Comparison of ENCODE assay signal across 1 cellular context in the genomic region with DNA sequence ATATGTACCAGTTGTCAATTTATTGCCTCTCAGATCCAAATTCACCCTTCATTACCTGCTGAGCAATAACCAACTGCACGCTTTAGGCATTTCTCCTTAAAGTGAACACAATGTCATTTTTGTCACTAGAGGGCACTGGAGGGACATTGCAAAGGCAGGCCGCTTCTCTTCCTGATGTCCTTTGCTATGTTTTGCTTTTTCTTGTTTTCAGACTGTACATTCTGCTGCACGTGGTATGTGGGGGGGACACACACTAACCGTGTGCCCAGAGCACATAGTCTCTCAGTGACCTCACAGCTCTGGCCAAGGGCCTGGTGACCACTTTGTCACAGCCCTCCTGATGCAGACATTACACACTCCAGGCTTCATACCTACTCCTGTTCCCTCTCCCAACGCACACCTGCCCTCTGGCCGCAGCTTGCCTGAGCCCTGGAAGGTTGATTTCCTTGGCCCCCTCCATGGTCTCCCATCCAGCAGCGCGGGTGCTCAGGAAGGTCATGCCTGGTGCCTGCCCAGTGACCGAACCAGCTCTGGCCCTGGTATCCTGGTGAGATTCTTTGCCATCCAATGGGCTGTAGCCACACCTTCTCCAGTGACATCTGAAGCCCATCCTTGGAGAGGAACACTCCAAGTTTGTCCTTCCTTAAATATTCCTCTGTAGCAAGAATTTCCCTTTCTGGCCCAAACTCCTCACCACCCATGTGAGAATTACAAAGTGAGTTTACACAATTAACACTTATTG.
A peak's percentile ranks its signal among the peaks of the same experiment; 100 is the strongest.
TF ChIP-seq lines count a peak whose summit lies in the region.

No MANE protein-coding gene starts in this region.

TF ChIP-seq in HepG2, 621 proteins besides CTCF, POLR2A, EP300 and RAD21 (continued from another document and continues in another):
- TF ChIP-seq BCL6 (CRISPR knock-in tag; IDR thresholded peaks at IDR 0.05) (no peak), HMGA1 (CRISPR knock-in tag; conservative IDR thresholded peaks at IDR 0.05) (no peak), NFYB (CRISPR knock-in tag; IDR thresholded peaks at IDR 0.05) (no peak), ZMAT3 (CRISPR knock-in tag; conservative IDR thresholded peaks at IDR 0.05) (no peak), ZNF138 (CRISPR knock-in tag; IDR thresholded peaks at IDR 0.05; ENCODE audit: low read depth) (no peak), ZSCAN29 (CRISPR knock-in tag; conservative IDR thresholded peaks at IDR 0.05) (no peak), HMG20A (CRISPR knock-in tag; IDR thresholded peaks at IDR 0.05; ENCODE audit: borderline replicate concordance) (no peak), RELA (CRISPR knock-in tag; IDR thresholded peaks at IDR 0.05) (no peak), NFE2L1 (CRISPR knock-in tag; IDR thresholded peaks at IDR 0.05; ENCODE audit: borderline replicate concordance) (no peak), HNRNPK (IDR thresholded peaks at IDR 0.05; ENCODE audit: low read depth, low read length, poor library complexity, severe bottlenecking) (no peak), CREM (IDR thresholded peaks at IDR 0.05) (no peak), CREM (CRISPR knock-in tag; IDR thresholded peaks at IDR 0.05) (no peak), KDM5A (IDR thresholded peaks at IDR 0.05; ENCODE audit: borderline replicate concordance, low read length) (no peak), HDAC2 (CRISPR knock-in tag; IDR thresholded peaks at IDR 0.05) (no peak), HES4 (CRISPR knock-in tag; IDR thresholded peaks at IDR 0.05; ENCODE audit: borderline replicate concordance) (no peak), PAWR (CRISPR knock-in tag; IDR thresholded peaks at IDR 0.05; ENCODE audit: borderline replicate concordance) (no peak), ZSCAN22 (CRISPR knock-in tag; IDR thresholded peaks at IDR 0.05) (no peak), ZFP1 (CRISPR knock-in tag; IDR thresholded peaks at IDR 0.05) (no peak), ZNF292 (CRISPR knock-in tag; IDR thresholded peaks at IDR 0.05; ENCODE audit: borderline replicate concordance, low read depth) (no peak), ZNF124 (CRISPR knock-in tag; IDR thresholded peaks at IDR 0.05) (no peak), IRF2 (CRISPR knock-in tag; IDR thresholded peaks at IDR 0.05) (no peak), NFIB (CRISPR knock-in tag; IDR thresholded peaks at IDR 0.05; ENCODE audit: borderline replicate concordance) (no peak), JUND (CRISPR knock-in tag; IDR thresholded peaks at IDR 0.05) (no peak), ZNF75D (CRISPR knock-in tag; IDR thresholded peaks at IDR 0.05; ENCODE audit: borderline replicate concordance) (no peak), SMAD3 (CRISPR knock-in tag; IDR thresholded peaks at IDR 0.05) (no peak), KLF6 (CRISPR knock-in tag; IDR thresholded peaks at IDR 0.05) (no peak), ZNF720 (CRISPR knock-in tag; IDR thresholded peaks at IDR 0.05) (no peak), ZNF572 (CRISPR knock-in tag; IDR thresholded peaks at IDR 0.05) (no peak), ZNF343 (CRISPR knock-in tag; IDR thresholded peaks at IDR 0.05) (no peak), CEBPB (IDR thresholded peaks at IDR 0.05; ENCODE audit: borderline replicate concordance, low read depth, low read length) (no peak), TAF15 (IDR thresholded peaks at IDR 0.05; ENCODE audit: low read depth, low read length, poor library complexity, severe bottlenecking) (no peak), ZNF274 (CRISPR knock-in tag; IDR thresholded peaks at IDR 0.05) (0 out of 2 replicates have a peak, but pooled peaks have one; percentile 23), GABPB1 (CRISPR knock-in tag; IDR thresholded peaks at IDR 0.05) (no peak), IKZF4 (CRISPR knock-in tag; IDR thresholded peaks at IDR 0.05; ENCODE audit: borderline replicate concordance, low read depth, not compliant biosample characterization) (no peak), RORA (CRISPR knock-in tag; IDR thresholded peaks at IDR 0.05) (no peak)
- TF ChIP-seq, protein P1, sequence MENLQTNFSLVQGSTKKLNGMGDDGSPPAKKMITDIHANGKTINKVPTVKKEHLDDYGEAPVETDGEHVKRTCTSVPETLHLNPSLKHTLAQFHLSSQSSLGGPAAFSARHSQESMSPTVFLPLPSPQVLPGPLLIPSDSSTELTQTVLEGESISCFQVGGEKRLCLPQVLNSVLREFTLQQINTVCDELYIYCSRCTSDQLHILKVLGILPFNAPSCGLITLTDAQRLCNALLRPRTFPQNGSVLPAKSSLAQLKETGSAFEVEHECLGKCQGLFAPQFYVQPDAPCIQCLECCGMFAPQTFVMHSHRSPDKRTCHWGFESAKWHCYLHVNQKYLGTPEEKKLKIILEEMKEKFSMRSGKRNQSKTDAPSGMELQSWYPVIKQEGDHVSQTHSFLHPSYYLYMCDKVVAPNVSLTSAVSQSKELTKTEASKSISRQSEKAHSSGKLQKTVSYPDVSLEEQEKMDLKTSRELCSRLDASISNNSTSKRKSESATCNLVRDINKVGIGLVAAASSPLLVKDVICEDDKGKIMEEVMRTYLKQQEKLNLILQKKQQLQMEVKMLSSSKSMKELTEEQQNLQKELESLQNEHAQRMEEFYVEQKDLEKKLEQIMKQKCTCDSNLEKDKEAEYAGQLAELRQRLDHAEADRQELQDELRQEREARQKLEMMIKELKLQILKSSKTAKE (CRISPR knock-in tag; IDR thresholded peaks at IDR 0.05; ENCODE audit: borderline replicate concordance): no peak
- TF ChIP-seq, protein P2, sequence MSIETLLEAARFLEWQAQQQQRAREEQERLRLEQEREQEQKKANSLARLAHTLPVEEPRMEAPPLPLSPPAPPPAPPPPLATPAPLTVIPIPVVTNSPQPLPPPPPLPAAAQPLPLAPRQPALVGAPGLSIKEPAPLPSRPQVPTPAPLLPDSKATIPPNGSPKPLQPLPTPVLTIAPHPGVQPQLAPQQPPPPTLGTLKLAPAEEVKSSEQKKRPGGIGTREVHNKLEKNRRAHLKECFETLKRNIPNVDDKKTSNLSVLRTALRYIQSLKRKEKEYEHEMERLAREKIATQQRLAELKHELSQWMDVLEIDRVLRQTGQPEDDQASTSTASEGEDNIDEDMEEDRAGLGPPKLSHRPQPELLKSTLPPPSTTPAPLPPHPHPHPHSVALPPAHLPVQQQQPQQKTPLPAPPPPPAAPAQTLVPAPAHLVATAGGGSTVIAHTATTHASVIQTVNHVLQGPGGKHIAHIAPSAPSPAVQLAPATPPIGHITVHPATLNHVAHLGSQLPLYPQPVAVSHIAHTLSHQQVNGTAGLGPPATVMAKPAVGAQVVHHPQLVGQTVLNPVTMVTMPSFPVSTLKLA (IDR thresholded peaks at IDR 0.05): peak; percentile 59
- TF ChIP-seq, protein P3, sequence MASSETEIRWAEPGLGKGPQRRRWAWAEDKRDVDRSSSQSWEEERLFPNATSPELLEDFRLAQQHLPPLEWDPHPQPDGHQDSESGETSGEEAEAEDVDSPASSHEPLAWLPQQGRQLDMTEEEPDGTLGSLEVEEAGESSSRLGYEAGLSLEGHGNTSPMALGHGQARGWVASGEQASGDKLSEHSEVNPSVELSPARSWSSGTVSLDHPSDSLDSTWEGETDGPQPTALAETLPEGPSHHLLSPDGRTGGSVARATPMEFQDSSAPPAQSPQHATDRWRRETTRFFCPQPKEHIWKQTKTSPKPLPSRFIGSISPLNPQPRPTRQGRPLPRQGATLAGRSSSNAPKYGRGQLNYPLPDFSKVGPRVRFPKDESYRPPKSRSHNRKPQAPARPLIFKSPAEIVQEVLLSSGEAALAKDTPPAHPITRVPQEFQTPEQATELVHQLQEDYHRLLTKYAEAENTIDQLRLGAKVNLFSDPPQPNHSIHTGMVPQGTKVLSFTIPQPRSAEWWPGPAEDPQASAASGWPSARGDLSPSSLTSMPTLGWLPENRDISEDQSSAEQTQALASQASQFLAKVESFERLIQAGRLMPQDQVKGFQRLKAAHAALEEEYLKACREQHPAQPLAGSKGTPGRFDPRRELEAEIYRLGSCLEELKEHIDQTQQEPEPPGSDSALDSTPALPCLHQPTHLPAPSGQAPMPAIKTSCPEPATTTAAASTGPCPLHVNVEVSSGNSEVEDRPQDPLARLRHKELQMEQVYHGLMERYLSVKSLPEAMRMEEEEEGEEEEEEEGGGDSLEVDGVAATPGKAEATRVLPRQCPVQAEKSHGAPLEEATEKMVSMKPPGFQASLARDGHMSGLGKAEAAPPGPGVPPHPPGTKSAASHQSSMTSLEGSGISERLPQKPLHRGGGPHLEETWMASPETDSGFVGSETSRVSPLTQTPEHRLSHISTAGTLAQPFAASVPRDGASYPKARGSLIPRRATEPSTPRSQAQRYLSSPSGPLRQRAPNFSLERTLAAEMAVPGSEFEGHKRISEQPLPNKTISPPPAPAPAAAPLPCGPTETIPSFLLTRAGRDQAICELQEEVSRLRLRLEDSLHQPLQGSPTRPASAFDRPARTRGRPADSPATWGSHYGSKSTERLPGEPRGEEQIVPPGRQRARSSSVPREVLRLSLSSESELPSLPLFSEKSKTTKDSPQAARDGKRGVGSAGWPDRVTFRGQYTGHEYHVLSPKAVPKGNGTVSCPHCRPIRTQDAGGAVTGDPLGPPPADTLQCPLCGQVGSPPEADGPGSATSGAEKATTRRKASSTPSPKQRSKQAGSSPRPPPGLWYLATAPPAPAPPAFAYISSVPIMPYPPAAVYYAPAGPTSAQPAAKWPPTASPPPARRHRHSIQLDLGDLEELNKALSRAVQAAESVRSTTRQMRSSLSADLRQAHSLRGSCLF (CRISPR knock-in tag; IDR thresholded peaks at IDR 0.05; ENCODE audit: borderline replicate concordance): no peak
- TF ChIP-seq, protein P4, sequence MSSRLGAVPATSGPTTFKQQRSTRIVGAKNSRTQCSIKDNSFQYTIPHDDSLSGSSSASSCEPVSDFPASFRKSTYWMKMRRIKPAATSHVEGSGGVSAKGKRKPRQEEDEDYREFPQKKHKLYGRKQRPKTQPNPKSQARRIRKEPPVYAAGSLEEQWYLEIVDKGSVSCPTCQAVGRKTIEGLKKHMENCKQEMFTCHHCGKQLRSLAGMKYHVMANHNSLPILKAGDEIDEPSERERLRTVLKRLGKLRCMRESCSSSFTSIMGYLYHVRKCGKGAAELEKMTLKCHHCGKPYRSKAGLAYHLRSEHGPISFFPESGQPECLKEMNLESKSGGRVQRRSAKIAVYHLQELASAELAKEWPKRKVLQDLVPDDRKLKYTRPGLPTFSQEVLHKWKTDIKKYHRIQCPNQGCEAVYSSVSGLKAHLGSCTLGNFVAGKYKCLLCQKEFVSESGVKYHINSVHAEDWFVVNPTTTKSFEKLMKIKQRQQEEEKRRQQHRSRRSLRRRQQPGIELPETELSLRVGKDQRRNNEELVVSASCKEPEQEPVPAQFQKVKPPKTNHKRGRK (CRISPR knock-in tag; IDR thresholded peaks at IDR 0.05): no peak
- TF ChIP-seq, protein P5, sequence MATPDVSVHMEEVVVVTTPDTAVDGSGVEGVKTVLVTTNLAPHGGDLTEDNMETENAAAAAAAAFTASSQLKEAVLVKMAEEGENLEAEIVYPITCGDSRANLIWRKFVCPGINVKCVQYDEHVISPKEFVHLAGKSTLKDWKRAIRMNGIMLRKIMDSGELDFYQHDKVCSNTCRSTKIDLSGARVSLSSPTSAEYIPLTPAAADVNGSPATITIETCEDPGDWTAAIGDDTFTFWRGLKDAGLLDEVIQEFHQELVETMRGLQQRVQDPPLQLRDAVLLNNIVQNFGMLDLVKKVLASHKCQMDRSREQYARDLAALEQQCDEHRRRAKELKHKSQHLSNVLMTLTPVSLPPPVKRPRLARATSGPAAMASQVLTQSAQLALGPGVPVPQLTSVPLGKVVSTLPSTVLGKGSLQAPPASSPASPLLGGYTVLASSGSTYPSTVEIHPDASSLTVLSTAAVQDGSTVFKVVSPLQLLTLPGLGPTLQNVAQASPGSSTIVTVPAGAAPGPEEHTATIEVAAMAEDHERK (CRISPR knock-in tag; IDR thresholded peaks at IDR 0.05; ENCODE audit: low read depth): no peak
- TF ChIP-seq, protein P6, sequence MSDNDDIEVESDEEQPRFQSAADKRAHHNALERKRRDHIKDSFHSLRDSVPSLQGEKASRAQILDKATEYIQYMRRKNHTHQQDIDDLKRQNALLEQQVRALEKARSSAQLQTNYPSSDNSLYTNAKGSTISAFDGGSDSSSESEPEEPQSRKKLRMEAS (IDR thresholded peaks at IDR 0.05): peak; percentile 71
- TF ChIP-seq, protein P7, sequence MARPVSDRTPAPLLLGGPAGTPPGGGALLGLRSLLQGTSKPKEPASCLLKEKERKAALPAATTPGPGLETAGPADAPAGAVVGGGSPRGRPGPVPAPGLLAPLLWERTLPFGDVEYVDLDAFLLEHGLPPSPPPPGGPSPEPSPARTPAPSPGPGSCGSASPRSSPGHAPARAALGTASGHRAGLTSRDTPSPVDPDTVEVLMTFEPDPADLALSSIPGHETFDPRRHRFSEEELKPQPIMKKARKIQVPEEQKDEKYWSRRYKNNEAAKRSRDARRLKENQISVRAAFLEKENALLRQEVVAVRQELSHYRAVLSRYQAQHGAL (CRISPR knock-in tag; IDR thresholded peaks at IDR 0.05; ENCODE audit: not compliant biosample characterization): no peak
- TF ChIP-seq, protein P8, sequence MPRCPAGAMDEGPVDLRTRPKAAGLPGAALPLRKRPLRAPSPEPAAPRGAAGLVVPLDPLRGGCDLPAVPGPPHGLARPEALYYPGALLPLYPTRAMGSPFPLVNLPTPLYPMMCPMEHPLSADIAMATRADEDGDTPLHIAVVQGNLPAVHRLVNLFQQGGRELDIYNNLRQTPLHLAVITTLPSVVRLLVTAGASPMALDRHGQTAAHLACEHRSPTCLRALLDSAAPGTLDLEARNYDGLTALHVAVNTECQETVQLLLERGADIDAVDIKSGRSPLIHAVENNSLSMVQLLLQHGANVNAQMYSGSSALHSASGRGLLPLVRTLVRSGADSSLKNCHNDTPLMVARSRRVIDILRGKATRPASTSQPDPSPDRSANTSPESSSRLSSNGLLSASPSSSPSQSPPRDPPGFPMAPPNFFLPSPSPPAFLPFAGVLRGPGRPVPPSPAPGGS (CRISPR knock-in tag; IDR thresholded peaks at IDR 0.05): no peak
- TF ChIP-seq, protein P9, sequence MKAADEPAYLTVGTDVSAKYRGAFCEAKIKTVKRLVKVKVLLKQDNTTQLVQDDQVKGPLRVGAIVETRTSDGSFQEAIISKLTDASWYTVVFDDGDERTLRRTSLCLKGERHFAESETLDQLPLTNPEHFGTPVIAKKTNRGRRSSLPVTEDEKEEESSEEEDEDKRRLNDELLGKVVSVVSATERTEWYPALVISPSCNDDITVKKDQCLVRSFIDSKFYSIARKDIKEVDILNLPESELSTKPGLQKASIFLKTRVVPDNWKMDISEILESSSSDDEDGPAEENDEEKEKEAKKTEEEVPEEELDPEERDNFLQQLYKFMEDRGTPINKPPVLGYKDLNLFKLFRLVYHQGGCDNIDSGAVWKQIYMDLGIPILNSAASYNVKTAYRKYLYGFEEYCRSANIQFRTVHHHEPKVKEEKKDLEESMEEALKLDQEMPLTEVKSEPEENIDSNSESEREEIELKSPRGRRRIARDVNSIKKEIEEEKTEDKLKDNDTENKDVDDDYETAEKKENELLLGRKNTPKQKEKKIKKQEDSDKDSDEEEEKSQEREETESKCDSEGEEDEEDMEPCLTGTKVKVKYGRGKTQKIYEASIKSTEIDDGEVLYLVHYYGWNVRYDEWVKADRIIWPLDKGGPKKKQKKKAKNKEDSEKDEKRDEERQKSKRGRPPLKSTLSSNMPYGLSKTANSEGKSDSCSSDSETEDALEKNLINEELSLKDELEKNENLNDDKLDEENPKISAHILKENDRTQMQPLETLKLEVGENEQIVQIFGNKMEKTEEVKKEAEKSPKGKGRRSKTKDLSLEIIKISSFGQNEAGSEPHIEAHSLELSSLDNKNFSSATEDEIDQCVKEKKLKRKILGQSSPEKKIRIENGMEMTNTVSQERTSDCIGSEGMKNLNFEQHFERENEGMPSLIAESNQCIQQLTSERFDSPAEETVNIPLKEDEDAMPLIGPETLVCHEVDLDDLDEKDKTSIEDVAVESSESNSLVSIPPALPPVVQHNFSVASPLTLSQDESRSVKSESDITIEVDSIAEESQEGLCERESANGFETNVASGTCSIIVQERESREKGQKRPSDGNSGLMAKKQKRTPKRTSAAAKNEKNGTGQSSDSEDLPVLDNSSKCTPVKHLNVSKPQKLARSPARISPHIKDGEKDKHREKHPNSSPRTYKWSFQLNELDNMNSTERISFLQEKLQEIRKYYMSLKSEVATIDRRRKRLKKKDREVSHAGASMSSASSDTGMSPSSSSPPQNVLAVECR (CRISPR knock-in tag; IDR thresholded peaks at IDR 0.05; ENCODE audit: borderline replicate concordance): 0 out of 2 replicates have a peak, but pooled peaks have one; percentile 35
